ENCODE assay signal across 1 cellular context in genomic region chr20:62370807-62371587, GRCh38.
A peak's percentile ranks its signal among the peaks of the same experiment; 100 is the strongest.
TF ChIP-seq lines count a peak whose summit lies in the region.

No MANE protein-coding gene starts in this region.

TF ChIP-seq in HepG2, 621 proteins besides CTCF, POLR2A, EP300 and RAD21 (continued from another document and continues in another):
- TF ChIP-seq ZNF280D (CRISPR knock-in tag; IDR thresholded peaks at IDR 0.05), result peak; percentile 90; the same call in 1 of the 2 replicates
- TF ChIP-seq PHF20 (CRISPR knock-in tag; IDR thresholded peaks at IDR 0.05), result peak; percentile 44; the same call in 1 of the 2 replicates
- peak; percentile 74; the same call in 1 of the 2 replicates for TF ChIP-seq ZSCAN29 (CRISPR knock-in tag; conservative IDR thresholded peaks at IDR 0.05)
- peak; percentile 36 for TF ChIP-seq ZNF205 (CRISPR knock-in tag; IDR thresholded peaks at IDR 0.05)
- no peak; a peak in 1 of 4 replicates for TF ChIP-seq KLF16 (CRISPR knock-in tag; IDR thresholded peaks at IDR 0.05)
- TF ChIP-seq NFE2L1 (CRISPR knock-in tag; IDR thresholded peaks at IDR 0.05; ENCODE audit: borderline replicate concordance), result peak; percentile 79; the same call in 1 of the 2 replicates
- 0 out of 2 replicates have a peak, but pooled peaks have one; percentile 77 for TF ChIP-seq TSC22D2 (CRISPR knock-in tag; IDR thresholded peaks at IDR 0.05; ENCODE audit: borderline replicate concordance)
- TF ChIP-seq SIN3A (IDR thresholded peaks at IDR 0.05; ENCODE audit: borderline replicate concordance, low read depth, low read length), result peak; percentile 52; the same call in 1 of the 2 replicates
- 0 out of 2 replicates have a peak, but pooled peaks have one; percentile 80 for TF ChIP-seq SP140L (CRISPR knock-in tag; IDR thresholded peaks at IDR 0.05; ENCODE audit: borderline replicate concordance)
- no peak; the same call in 1 of the 2 replicates for TF ChIP-seq ZNF784 (CRISPR knock-in tag; IDR thresholded peaks at IDR 0.05; ENCODE audit: borderline replicate concordance)
- peak; percentile 35; the same call in 1 of the 2 replicates for TF ChIP-seq ZBTB37 (CRISPR knock-in tag; IDR thresholded peaks at IDR 0.05)
- TF ChIP-seq PHB2 (IDR thresholded peaks at IDR 0.05; ENCODE audit: partially characterized antibody), result no peak
- TF ChIP-seq ZNF232 (CRISPR knock-in tag; IDR thresholded peaks at IDR 0.05; ENCODE audit: borderline replicate concordance), result no peak
- 0 out of 2 replicates have a peak, but pooled peaks have one; percentile 46 for TF ChIP-seq DPF2 (CRISPR knock-in tag; IDR thresholded peaks at IDR 0.05; ENCODE audit: borderline replicate concordance, low read depth)
- TF ChIP-seq DDIT3 (CRISPR knock-in tag; IDR thresholded peaks at IDR 0.05), result no peak
- TF ChIP-seq HDAC6 (IDR thresholded peaks at IDR 0.05; ENCODE audit: low read depth, low read length), result no peak
- TF ChIP-seq ZBTB7B (CRISPR knock-in tag; IDR thresholded peaks at IDR 0.05), result peak; percentile 76
- TF ChIP-seq TOE1 (CRISPR knock-in tag; IDR thresholded peaks at IDR 0.05), result 0 out of 2 replicates have a peak, but pooled peaks have one; percentile 61
- TF ChIP-seq BCL3 (CRISPR knock-in tag; IDR thresholded peaks at IDR 0.05), result peak; percentile 89
- TF ChIP-seq KIAA2018 (CRISPR knock-in tag; IDR thresholded peaks at IDR 0.05; ENCODE audit: borderline replicate concordance), result no peak
- no peak for TF ChIP-seq SMAD9 (CRISPR knock-in tag; IDR thresholded peaks at IDR 0.05)
- TF ChIP-seq NFAT5 (CRISPR knock-in tag; IDR thresholded peaks at IDR 0.05), result no peak
- TF ChIP-seq NFRKB (IDR thresholded peaks at IDR 0.05), result no peak
- TF ChIP-seq KDM2A (CRISPR knock-in tag; IDR thresholded peaks at IDR 0.05; ENCODE audit: borderline replicate concordance, low read depth), result no peak
- no peak for TF ChIP-seq ZNF496 (CRISPR knock-in tag; IDR thresholded peaks at IDR 0.05; ENCODE audit: insufficient replicate concordance)
- no peak for TF ChIP-seq CREB3 (CRISPR knock-in tag; IDR thresholded peaks at IDR 0.05)
- TF ChIP-seq XBP1 (CRISPR knock-in tag; IDR thresholded peaks at IDR 0.05), result no peak
- no peak for TF ChIP-seq CREB1 (IDR thresholded peaks at IDR 0.05)
- TF ChIP-seq CREB1 (CRISPR knock-in tag; IDR thresholded peaks at IDR 0.05), result no peak
- peak; percentile 65 for TF ChIP-seq ZNF296 (CRISPR knock-in tag; conservative IDR thresholded peaks at IDR 0.05)
- peak; percentile 100 for TF ChIP-seq HNRNPL (IDR thresholded peaks at IDR 0.05; ENCODE audit: low read depth, low read length)
- no peak for TF ChIP-seq ZNF253 (CRISPR knock-in tag; IDR thresholded peaks at IDR 0.05; ENCODE audit: borderline replicate concordance)
- peak; percentile 90 for TF ChIP-seq MEIS1 (CRISPR knock-in tag; IDR thresholded peaks at IDR 0.05; ENCODE audit: borderline replicate concordance)
- peak; percentile 3; the same call in 1 of the 2 replicates for TF ChIP-seq ZNF652 (CRISPR knock-in tag; IDR thresholded peaks at IDR 0.05; ENCODE audit: borderline replicate concordance, low read depth)
- TF ChIP-seq ZNF644 (CRISPR knock-in tag; IDR thresholded peaks at IDR 0.05; ENCODE audit: low read depth), result 0 out of 2 replicates have a peak, but pooled peaks have one; percentile 5
- TF ChIP-seq KDM6A (CRISPR knock-in tag; IDR thresholded peaks at IDR 0.05; ENCODE audit: low read depth), result peak; percentile 78
- TF ChIP-seq ZNF761 (CRISPR knock-in tag; conservative IDR thresholded peaks at IDR 0.05), result 0 out of 2 replicates have a peak, but pooled peaks have one; percentile 47
